2 cellular contexts compared by ENCODE assay signal in genomic region chr16:14296663-14297062, GRCh38.
TF ChIP-seq lines count a peak whose summit lies in the region.

No MANE protein-coding gene starts in this region.

TF ChIP-seq in HepG2, 621 proteins besides CTCF, POLR2A, EP300 and RAD21 (continues in another document):
- TF ChIP-seq RELA (CRISPR knock-in tag; IDR thresholded peaks at IDR 0.05), result no peak
- no peak for TF ChIP-seq U2AF2 (IDR thresholded peaks at IDR 0.05; ENCODE audit: low read depth, low read length)
- no peak for TF ChIP-seq ZNF784 (CRISPR knock-in tag; IDR thresholded peaks at IDR 0.05; ENCODE audit: borderline replicate concordance)
- TF ChIP-seq ZNF670 (CRISPR knock-in tag; IDR thresholded peaks at IDR 0.05; ENCODE audit: borderline replicate concordance), result no peak
- TF ChIP-seq CSRNP1 (CRISPR knock-in tag; IDR thresholded peaks at IDR 0.05), result no peak
- TF ChIP-seq ZBTB38 (CRISPR knock-in tag; IDR thresholded peaks at IDR 0.05), result no peak
- TF ChIP-seq ZBTB49 (CRISPR knock-in tag; IDR thresholded peaks at IDR 0.05; ENCODE audit: borderline replicate concordance), result no peak
- no peak for TF ChIP-seq PBX2 (CRISPR knock-in tag; IDR thresholded peaks at IDR 0.05)
- TF ChIP-seq HOXA3 (CRISPR knock-in tag; IDR thresholded peaks at IDR 0.05), result no peak
- no peak for TF ChIP-seq ZNF503 (CRISPR knock-in tag; IDR thresholded peaks at IDR 0.05)
- TF ChIP-seq ZNF709 (CRISPR knock-in tag; IDR thresholded peaks at IDR 0.05), result no peak
- TF ChIP-seq RFX1 (IDR thresholded peaks at IDR 0.05), result no peak
- TF ChIP-seq ZNF280D (CRISPR knock-in tag; IDR thresholded peaks at IDR 0.05), result no peak
- TF ChIP-seq PCBP2 (optimal IDR thresholded peaks at IDR 0.05; ENCODE audit: low read depth, low read length, poor library complexity, severe bottlenecking), result peak; percentile 69
- TF ChIP-seq ATM (IDR thresholded peaks at IDR 0.05; ENCODE audit: borderline replicate concordance), result no peak

TF ChIP-seq in H1, 55 proteins besides CTCF, POLR2A, EP300 and RAD21:
- TF ChIP-seq JUN (IDR thresholded peaks at IDR 0.05; ENCODE audit: low read depth, low read length), result no peak
- no peak for TF ChIP-seq SIN3A (conservative IDR thresholded peaks at IDR 0.05 in 1 of 2, IDR thresholded peaks at IDR 0.05 in 1 of 2; ENCODE audit: low read depth in 1 of 2, low read length in 2 of 2)
- no peak for TF ChIP-seq MAFK (IDR thresholded peaks at IDR 0.05; ENCODE audit: low read depth, low read length)
- TF ChIP-seq POU5F1 (IDR thresholded peaks at IDR 0.05; ENCODE audit: low read depth, low read length), result no peak
- no peak for TF ChIP-seq TAF1 (IDR thresholded peaks at IDR 0.05; ENCODE audit: low read depth, low read length)
- no peak for TF ChIP-seq NRF1 (IDR thresholded peaks at IDR 0.05; ENCODE audit: low read depth, low read length)
- no peak for TF ChIP-seq TBP (IDR thresholded peaks at IDR 0.05; ENCODE audit: low read depth, low read length)
- no peak for TF ChIP-seq EGR1 (IDR thresholded peaks at IDR 0.05; ENCODE audit: borderline replicate concordance, low read depth, low read length)
- no peak for TF ChIP-seq YY1 (IDR thresholded peaks at IDR 0.05; ENCODE audit: low read depth, low read length)
- TF ChIP-seq MAX (IDR thresholded peaks at IDR 0.05), result no peak
